18 cellular contexts compared by ENCODE assay signal in genomic region chr3:41900265-41900664, GRCh38.
DNase-seq lines count a peak whose midpoint lies in the region; ATAC-seq and TF ChIP-seq lines count a peak whose summit lies in the region.
"Had no signal": no experiment of that assay in that cellular context is flagged by ENCODE, and none has a peak within 500 bp of the region (broad histone marks: within the 10 kb centered on the region; RNA-seq: fewer than 3 reads in every experiment).

No MANE protein-coding gene starts in this region.

- H3K4me1 Mint-ChIP-seq in activated naive CD4-positive, alpha-beta T cell treated with anti-CD3 and anti-CD28 coated beads, Interleukin-2, amount 50 U/mL, for 24 hours = no peaks in the 10 kb centered on the region
- H3K4me1 Mint-ChIP-seq: mesothelial cell of epicardium had no signal

- DNase-seq in activated naive CD4-positive, alpha-beta T cell treated with Interleukin-2 at 50 U/mL for 16 hours = no peak
- peak; percentile 13 for DNase-seq in T1000 (lab: John Stamatoyannopoulos, UW)
- DNase-seq in foreskin fibroblast = peak; percentile 44 to 63
- peak; percentile 57 to 64 for DNase-seq in thyroid gland
- no peak for DNase-seq in DMS153 treated with DMSO at 0.1 percent for 48 hours (lab: John Stamatoyannopoulos, UW; ENCODE audit: unreplicated experiment)
- no peak for DNase-seq in heart left ventricle
- DNase-seq: AML-193, gastrocnemius medialis, H7, MM.1S, NCI-H748 treated with DMSO at 0.1 percent for 48 hours, T-helper 17 cell, uterus had no signal

- H3K9me3 ChIP-seq in thyroid gland = no peaks in the 10 kb centered on the region
- H3K9me3 ChIP-seq in heart left ventricle = no peaks in the 10 kb centered on the region
- H3K9me3 ChIP-seq: breast epithelium, gastrocnemius medialis, uterus had no signal

- H3K4me3 Mint-ChIP-seq in activated naive CD4-positive, alpha-beta T cell treated with anti-CD3 and anti-CD28 coated beads, Interleukin-2, amount 50 U/mL, for 24 hours = no peak overlapping the region
- H3K4me3 Mint-ChIP-seq: mesothelial cell of epicardium, T-helper 17 cell had no signal

- peaks cover 20% of the 10 kb centered on the region for H3K36me3 Mint-ChIP-seq in activated naive CD4-positive, alpha-beta T cell treated with anti-CD3 and anti-CD28 coated beads, Interleukin-2, amount 50 U/mL, for 24 hours

- H3K4me3 ChIP-seq in foreskin fibroblast (ENCODE audit: low read depth in 1 of 2, low read length in 2 of 2) (no peak overlapping the region), thyroid gland (replicated peaks in 1 of 3) (no peak overlapping the region), heart left ventricle (no peak overlapping the region)
- H3K4me3 ChIP-seq: breast epithelium, gastrocnemius medialis, skin epidermis, uterus had no signal

- H3K36me3 ChIP-seq in thyroid gland = peaks cover 0 to 2% of the 10 kb centered on the region in 2 donors
- H3K36me3 ChIP-seq in heart left ventricle = peaks cover 0 to 12% (median 0%) of the 10 kb centered on the region in 9 donors
- H3K36me3 ChIP-seq: breast epithelium, gastrocnemius medialis, uterus had no signal

- WGBS in thyroid gland, 2 donors = 13 to 37% methylated on average over 2 of the region's 2 CpGs
- WGBS in heart left ventricle, 4 donors = 31 to 51% (median 46%) methylated on average over 2 of the region's 2 CpGs

- no peaks in the 10 kb centered on the region for H3K27me3 Mint-ChIP-seq in activated naive CD4-positive, alpha-beta T cell treated with anti-CD3 and anti-CD28 coated beads, Interleukin-2, amount 50 U/mL, for 24 hours
- H3K27me3 Mint-ChIP-seq: T-helper 17 cell had no signal

- H3K9me3 Mint-ChIP-seq in activated naive CD4-positive, alpha-beta T cell treated with anti-CD3 and anti-CD28 coated beads, Interleukin-2, amount 50 U/mL, for 24 hours = no peaks in the 10 kb centered on the region
- H3K9me3 Mint-ChIP-seq: mesothelial cell of epicardium had no signal

- H3K27me3 ChIP-seq in thyroid gland (no peaks in the 10 kb centered on the region), heart left ventricle (no peaks in the 10 kb centered on the region)
- H3K27me3 ChIP-seq: breast epithelium, gastrocnemius medialis, uterus had no signal

- intact Hi-C loops in thyroid gland (cut with DNase I) = no loop called here
- intact Hi-C loops in heart left ventricle (cut with DNase I) = loop anchor here in 3 of 10 donors (2.0 to 10.0 kb wide), 3 partner anchors 95 to 292 kb away; no protein-coding TSS in a partner anchor

- H3K27ac Mint-ChIP-seq in activated naive CD4-positive, alpha-beta T cell treated with anti-CD3 and anti-CD28 coated beads, Interleukin-2, amount 50 U/mL, for 24 hours = peak overlapping the region; percentile 6
- H3K27ac Mint-ChIP-seq: mesothelial cell of epicardium, T-helper 17 cell had no signal

- TF ChIP-seq CTCF in foreskin fibroblast (IDR thresholded peaks at IDR 0.05; ENCODE audit: low read depth, low read length) (no peak), thyroid gland (IDR thresholded peaks at IDR 0.05) (no peak), heart left ventricle (IDR thresholded peaks at IDR 0.05) (no peak)

- H3K4me1 ChIP-seq in thyroid gland = no peaks in the 10 kb centered on the region
- H3K4me1 ChIP-seq in heart left ventricle = peaks cover 0 to 8% (median 0%) of the 10 kb centered on the region in 12 donors
- H3K4me1 ChIP-seq: breast epithelium, gastrocnemius medialis, uterus had no signal

- TF ChIP-seq POLR2A in thyroid gland (IDR thresholded peaks at IDR 0.05) (no peak), heart left ventricle (IDR thresholded peaks at IDR 0.05) (no peak)

- ATAC-seq in HG02852 (IDR thresholded peaks at IDR 0.05; ENCODE audit: unreplicated experiment) (no peak), heart left ventricle (no peak)
- ATAC-seq: gastrocnemius medialis, T-helper 17 cell had no signal

- H3K27ac ChIP-seq in thyroid gland (peak overlapping the region in 1 of 3 donors; percentile 40), heart left ventricle (no peak overlapping the region)
- H3K27ac ChIP-seq: breast epithelium, gastrocnemius medialis, skin epidermis, uterus had no signal

Comparison
In these comparisons a context has a peak if more than half of its experiments do, and no peak if none do; other contexts are left out.
1. DNase-seq: peak in T1000 (single experiment), foreskin fibroblast (2 of 2) and thyroid gland (2 of 2); none in activated naive CD4-positive, alpha-beta T cell treated with Interleukin-2 at 50 U/mL for 16 hours (single experiment), DMS153 treated with DMSO at 0.1 percent for 48 hours (single experiment) and heart left ventricle (0 of 5).